Comparison of ENCODE assay signal across 33 cellular contexts in the genomic region with DNA sequence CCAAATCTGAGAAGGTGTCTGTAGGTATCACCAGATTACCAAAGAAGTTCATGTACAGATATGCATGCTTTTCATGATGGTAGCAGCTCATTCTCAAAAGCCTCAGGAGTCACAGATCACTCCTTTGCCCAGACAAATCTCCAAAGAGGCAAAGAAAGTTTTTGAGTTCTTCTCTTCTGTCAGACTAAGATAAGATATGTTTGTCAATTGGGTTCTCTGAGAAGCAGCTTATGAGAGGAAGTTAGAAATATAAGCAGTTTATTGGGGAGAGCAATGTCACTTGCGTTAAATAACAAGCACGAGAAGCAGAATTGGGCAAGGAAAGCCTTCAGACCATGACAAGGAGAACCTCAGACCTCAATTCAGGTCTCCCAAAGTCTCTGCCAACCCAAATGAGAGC.
"Had no signal": no experiment of that assay in that cellular context is flagged by ENCODE, and none has a peak within 500 bp of the region (broad histone marks: within the 10 kb centered on the region; RNA-seq: fewer than 3 reads in every experiment).

No MANE protein-coding gene starts in this region.

- H3K9me3 Mint-ChIP-seq: activated B cell treated with CpG ODN at 0.5 μM for 24 hours; activated T-helper 1 cell treated with anti-CD3 and anti-CD28 coated beads, Interleukin-12 subunit alpha, Interleukin-12 subunit beta, Interleukin-2, Interleukin-4 antibody, amounts not matched to agents 30 ng/mL and 10 ng/mL and 1 ng/mL, durations not matched to agents 14 hours and 24 hours and 36 hours had no signal

- ATAC-seq: activated naive CD4-positive, alpha-beta T cell treated with anti-CD3 and anti-CD28 coated beads, Interleukin-2, amount 50 U/mL, for 72 hours; activated T-cell treated with anti-CD3 and anti-CD28 coated beads, Interleukin-2, amount 50 U/mL, for 4 hours had no signal

- H3K27ac Mint-ChIP-seq: activated B cell treated with CpG ODN at 0.5 μM for 24 hours; activated CD4-positive, alpha-beta memory T cell treated with anti-CD3 and anti-CD28 coated beads for 36 hours; activated naive CD4-positive, alpha-beta T cell treated with anti-CD3 and anti-CD28 coated beads for 36 hours; activated naive CD4-positive, alpha-beta T cell treated with anti-CD3 and anti-CD28 coated beads, Interleukin-2, amount 50 U/mL, for 72 hours; activated T-helper 1 cell treated with anti-CD3 and anti-CD28 coated beads, Interleukin-12 subunit alpha, Interleukin-12 subunit beta, Interleukin-2, Interleukin-4 antibody, amounts not matched to agents 30 ng/mL and 10 ng/mL and 1 ng/mL, durations not matched to agents 14 hours and 24 hours and 36 hours had no signal

- H3K4me3 Mint-ChIP-seq: activated B cell treated with CpG ODN at 0.5 μM for 24 hours; activated CD4-positive, alpha-beta memory T cell treated with anti-CD3 and anti-CD28 coated beads for 36 hours; activated naive CD4-positive, alpha-beta T cell treated with anti-CD3 and anti-CD28 coated beads for 36 hours; activated T-cell treated with anti-CD3 and anti-CD28 coated beads, Interleukin-2, amount 50 U/mL, for 4 hours; activated T-helper 1 cell treated with anti-CD3 and anti-CD28 coated beads, Interleukin-12 subunit alpha, Interleukin-12 subunit beta, Interleukin-2, Interleukin-4 antibody, amounts not matched to agents 30 ng/mL and 10 ng/mL and 1 ng/mL, durations not matched to agents 14 hours and 24 hours and 36 hours had no signal

- H3K4me1 Mint-ChIP-seq: activated B cell treated with CpG ODN at 0.5 μM for 24 hours had no signal

- DNase-seq: activated B cell treated with CpG ODN at 0.5 μM for 24 hours; activated CD4-positive, alpha-beta memory T cell treated with anti-CD3 and anti-CD28 coated beads for 36 hours; activated CD4-positive, alpha-beta T cell treated with anti-CD3 and anti-CD28 coated beads for 4 hours; activated CD4-positive, alpha-beta T cell treated with anti-CD3 and anti-CD28 coated beads, Interleukin-2, amount 50 U/mL, for 1 hour; activated CD4-positive, CD25-positive, alpha-beta regulatory T cell treated with anti-CD3 and anti-CD28 coated beads, Interleukin-2, amount 50 U/mL, for 72 hours; activated CD8-positive, alpha-beta memory T cell treated with anti-CD3 and anti-CD28 coated beads, Interleukin-2, amount 50 U/mL, for 4 hours; activated gamma-delta T cell treated with Interleukin-2 at 50 U/mL for 16 hours; activated naive CD4-positive, alpha-beta T cell treated with anti-CD3 and anti-CD28 coated beads for 36 hours; activated T-cell treated with anti-CD3 and anti-CD28 coated beads for 4 hours; activated T-cell treated with anti-CD3 and anti-CD28 coated beads, Interleukin-2, amount 50 U/mL, for 4 hours; brain microvascular endothelial cell; central memory CD4-positive, alpha-beta T cell; NCI-H1092 treated with DMSO at 0.1 percent for 48 hours; NCI-H1417; NCI-H146; NCI-H187; NCI-H2029 treated with DMSO at 0.1 percent for 48 hours; NCI-H2107; NCI-H2171; NCI-H510A; NCI-H526; NCI-H748 treated with DMSO at 0.1 percent for 48 hours; NK-92 treated with Interleukin-12 subunit alpha and Interleukin-12 subunit beta, amount 100 ng/mL, for 24 hours; PC-3; Peyer's patch; Right ventricle myocardium superior; RPMI8226; T1000 had no signal

- H3K27ac ChIP-seq: Peyer's patch, VCaP had no signal

- H3K36me3 ChIP-seq: adrenal gland, brain microvascular endothelial cell, Peyer's patch had no signal

- H3K9me3 ChIP-seq: adrenal gland, Peyer's patch had no signal

- FAIRE-seq: colon had no signal

- H3K27me3 ChIP-seq: adrenal gland, brain microvascular endothelial cell, Peyer's patch had no signal

- H3K36me3 Mint-ChIP-seq: activated CD4-positive, alpha-beta memory T cell treated with anti-CD3 and anti-CD28 coated beads for 36 hours; activated naive CD4-positive, alpha-beta T cell treated with anti-CD3 and anti-CD28 coated beads, Interleukin-2, amount 50 U/mL, for 72 hours had no signal

- H3K4me3 ChIP-seq: adrenal gland, Peyer's patch had no signal

- H3K27me3 Mint-ChIP-seq: activated CD4-positive, alpha-beta memory T cell treated with anti-CD3 and anti-CD28 coated beads for 36 hours had no signal
